Comparison of ENCODE assay signal across 8 cellular contexts in the genomic region with DNA sequence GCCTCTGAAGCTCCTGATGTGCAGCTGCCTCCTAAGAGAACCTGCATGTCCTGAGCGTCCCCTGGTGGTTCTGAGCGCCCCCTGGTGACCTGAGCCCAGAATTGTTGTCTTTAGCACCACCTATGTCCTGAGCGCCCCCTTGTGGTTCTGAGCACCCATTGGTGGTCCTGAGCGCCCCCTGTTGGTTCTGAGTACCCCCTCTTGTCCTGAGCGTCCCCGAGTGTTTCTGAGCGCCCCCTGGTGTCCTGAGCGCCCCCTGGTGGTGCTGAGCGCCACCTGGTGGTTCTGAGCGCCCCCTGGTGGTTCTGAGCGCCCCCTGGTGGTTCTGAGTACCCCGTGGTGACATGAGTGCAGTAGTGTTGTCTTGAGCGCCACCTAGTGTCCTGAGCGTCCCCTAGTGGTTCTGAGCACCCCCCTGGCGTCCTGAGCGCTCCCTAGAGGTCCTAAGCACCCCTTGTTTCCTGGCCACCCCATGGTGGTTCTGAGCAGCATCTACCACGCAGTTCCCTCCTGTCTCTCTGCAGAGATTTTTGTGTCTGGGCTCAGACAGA.
DNase-seq lines count a peak whose midpoint lies in the region; ATAC-seq, FAIRE-seq and TF ChIP-seq lines count a peak whose summit lies in the region.

No MANE protein-coding gene starts in this region.

- peaks cover 5% of the 10 kb centered on the region for H3K4me1 Mint-ChIP-seq in activated T-helper 17 cell treated with anti-CD3 and anti-CD28 coated beads, Interleukin-2, amount 50 U/mL, for 72 hours

- H3K9me3 ChIP-seq in OCI-LY3 (ENCODE audit: insufficient read depth, low read length) (no peaks in the 10 kb centered on the region), keratinocyte (ENCODE audit: control insufficient read depth, low read depth, low read length) (peaks cover 2% of the 10 kb centered on the region)

- no peak overlapping the region for H3K4me3 Mint-ChIP-seq in activated T-helper 17 cell treated with anti-CD3 and anti-CD28 coated beads, Interleukin-2, amount 50 U/mL, for 72 hours

- H4K20me1 ChIP-seq in OCI-LY3 (ENCODE audit: insufficient read depth, low read length) (no peaks in the 10 kb centered on the region), keratinocyte (ENCODE audit: control insufficient read depth, extremely low read depth, insufficient read depth, low read length) (no peaks in the 10 kb centered on the region)

- H2AFZ ChIP-seq in OCI-LY3 (ENCODE audit: low read depth, low read length) (no peak overlapping the region; the same call in 1 of the 2 replicates), keratinocyte (ENCODE audit: control insufficient read depth, low read length) (no peak overlapping the region)

- H3K9ac ChIP-seq in OCI-LY3 (ENCODE audit: low read length) (no peak overlapping the region), keratinocyte (ENCODE audit: control insufficient read depth, extremely low read depth, insufficient read depth, low read length) (no peak overlapping the region)

- peak; percentile 83 for ATAC-seq in HG02840 (IDR thresholded peaks at IDR 0.05; ENCODE audit: low FRiP score, unreplicated experiment)
- ATAC-seq in activated T-helper 17 cell treated with anti-CD3 and anti-CD28 coated beads, Interleukin-2, amount 50 U/mL, for 72 hours (replicated peaks), result peak; percentile 96

- H3K9me1 ChIP-seq in keratinocyte (ENCODE audit: control insufficient read depth, extremely low read depth, insufficient read depth, low read length), result no peaks in the 10 kb centered on the region

- DNase-seq in NK-92 treated with Interleukin-12 subunit alpha and Interleukin-12 subunit beta, amount 100 ng/mL, for 24 hours (lab: John Stamatoyannopoulos, UW), result peak; percentile 57
- no peak for DNase-seq in NK-92 (lab: John Stamatoyannopoulos, UW; ENCODE audit: unreplicated experiment)
- no peak for DNase-seq in keratinocyte (ENCODE audit: low read depth, low spot score)
- peak; percentile 15 to 23 for DNase-seq in stimulated activated CD8-positive, alpha-beta memory T cell treated with anti-CD3 and anti-CD28 coated beads, Interleukin-7, amount 100 ng/mL, for 1 hour (ENCODE audit: low read depth in 2 of 2)
- DNase-seq in NCI-H2227 (lab: John Stamatoyannopoulos, UW; ENCODE audit: unreplicated experiment), result no peak

- H3K9me3 Mint-ChIP-seq in activated T-helper 17 cell treated with anti-CD3 and anti-CD28 coated beads, Interleukin-2, amount 50 U/mL, for 72 hours, result no peaks in the 10 kb centered on the region

- no peak for FAIRE-seq in keratinocyte (lab: Jason Lieb, UNC)

- no peaks in the 10 kb centered on the region for H3K79me2 ChIP-seq in OCI-LY3 (ENCODE audit: low read length)
- H3K79me2 ChIP-seq in keratinocyte (ENCODE audit: control insufficient read depth, insufficient read depth, low read length), result no peaks in the 10 kb centered on the region

- H3K4me2 ChIP-seq in OCI-LY3 (ENCODE audit: low read length), result peak overlapping the region; percentile 55
- H3K4me2 ChIP-seq in keratinocyte (ENCODE audit: control insufficient read depth, extremely low read depth, insufficient read depth, low read depth, low read length), result no peak overlapping the region

- H3K4me1 ChIP-seq in OCI-LY3 (ENCODE audit: low read length), result peaks cover 8% of the 10 kb centered on the region
- no peaks in the 10 kb centered on the region for H3K4me1 ChIP-seq in keratinocyte (ENCODE audit: control insufficient read depth, extremely low read depth, insufficient read depth, low read length)

- no peaks in the 10 kb centered on the region for H3K36me3 Mint-ChIP-seq in activated T-helper 17 cell treated with anti-CD3 and anti-CD28 coated beads, Interleukin-2, amount 50 U/mL, for 72 hours (ENCODE audit: low read depth)

- H3K36me3 ChIP-seq in OCI-LY3 (replicated peaks; ENCODE audit: low read depth, low read length) (no peaks in the 10 kb centered on the region), keratinocyte (ENCODE audit: control insufficient read depth in 2 of 2, extremely low read depth in 1 of 2, insufficient read depth in 2 of 2, low read length in 2 of 2) (no peaks in the 10 kb centered on the region)

- H3K27me3 ChIP-seq in OCI-LY3 (ENCODE audit: low read depth, low read length) (peaks cover 8% of the 10 kb centered on the region), keratinocyte (ENCODE audit: control insufficient read depth, extremely low read depth, insufficient read depth, low read length) (no peaks in the 10 kb centered on the region)

- dilution Hi-C loops in keratinocyte (cut with MboI; ENCODE audit: extremely low pct_ligation_motif_present, low sequenced_read_pairs), result no loop called here

- H3K27ac ChIP-seq in OCI-LY3 (ENCODE audit: low read length), result no peak overlapping the region
- H3K27ac ChIP-seq in keratinocyte (ENCODE audit: control insufficient read depth, insufficient read depth, low read length), result no peak overlapping the region

- H3K27me3 Mint-ChIP-seq in activated T-helper 17 cell treated with anti-CD3 and anti-CD28 coated beads, Interleukin-2, amount 50 U/mL, for 72 hours, result peaks cover 14% of the 10 kb centered on the region

- TF ChIP-seq CTCF in OCI-LY3 (IDR thresholded peaks at IDR 0.05; ENCODE audit: low read depth, low read length) (peak; percentile 100), keratinocyte (optimal IDR thresholded peaks at IDR 0.05 in 1 of 3, IDR thresholded peaks at IDR 0.05 in 1 of 3, conservative IDR thresholded peaks at IDR 0.05 in 1 of 3; ENCODE audit: extremely low read depth in 1 of 3, insufficient read depth in 2 of 3, low read length in 3 of 3) (peak in 2 of 3 experiments; percentile 32 to 68)

- H3K27ac Mint-ChIP-seq in activated T-helper 17 cell treated with anti-CD3 and anti-CD28 coated beads, Interleukin-2, amount 50 U/mL, for 72 hours, result no peak overlapping the region

- H3K4me3 ChIP-seq in OCI-LY3 (ENCODE audit: low read length) (0 out of 2 replicates have a peak overlapping the region, but pooled peaks have one; percentile 22), keratinocyte (ENCODE audit: control insufficient read depth in 2 of 3, extremely low read depth in 1 of 3, insufficient read depth in 2 of 3, low read depth in 1 of 3, low read length in 3 of 3) (no peak overlapping the region)

Comparison
In these comparisons a context has a peak if more than half of its experiments do, and no peak if none do; other contexts are left out.
1. DNase-seq: peak in NK-92 treated with Interleukin-12 subunit alpha and Interleukin-12 subunit beta, amount 100 ng/mL, for 24 hours (single experiment) and stimulated activated CD8-positive, alpha-beta memory T cell treated with anti-CD3 and anti-CD28 coated beads, Interleukin-7, amount 100 ng/mL, for 1 hour (2 of 2); none in NK-92 (single experiment), keratinocyte (single experiment) and NCI-H2227 (single experiment).